Comparison of ENCODE assay signal across 7 cellular contexts in the genomic region with DNA sequence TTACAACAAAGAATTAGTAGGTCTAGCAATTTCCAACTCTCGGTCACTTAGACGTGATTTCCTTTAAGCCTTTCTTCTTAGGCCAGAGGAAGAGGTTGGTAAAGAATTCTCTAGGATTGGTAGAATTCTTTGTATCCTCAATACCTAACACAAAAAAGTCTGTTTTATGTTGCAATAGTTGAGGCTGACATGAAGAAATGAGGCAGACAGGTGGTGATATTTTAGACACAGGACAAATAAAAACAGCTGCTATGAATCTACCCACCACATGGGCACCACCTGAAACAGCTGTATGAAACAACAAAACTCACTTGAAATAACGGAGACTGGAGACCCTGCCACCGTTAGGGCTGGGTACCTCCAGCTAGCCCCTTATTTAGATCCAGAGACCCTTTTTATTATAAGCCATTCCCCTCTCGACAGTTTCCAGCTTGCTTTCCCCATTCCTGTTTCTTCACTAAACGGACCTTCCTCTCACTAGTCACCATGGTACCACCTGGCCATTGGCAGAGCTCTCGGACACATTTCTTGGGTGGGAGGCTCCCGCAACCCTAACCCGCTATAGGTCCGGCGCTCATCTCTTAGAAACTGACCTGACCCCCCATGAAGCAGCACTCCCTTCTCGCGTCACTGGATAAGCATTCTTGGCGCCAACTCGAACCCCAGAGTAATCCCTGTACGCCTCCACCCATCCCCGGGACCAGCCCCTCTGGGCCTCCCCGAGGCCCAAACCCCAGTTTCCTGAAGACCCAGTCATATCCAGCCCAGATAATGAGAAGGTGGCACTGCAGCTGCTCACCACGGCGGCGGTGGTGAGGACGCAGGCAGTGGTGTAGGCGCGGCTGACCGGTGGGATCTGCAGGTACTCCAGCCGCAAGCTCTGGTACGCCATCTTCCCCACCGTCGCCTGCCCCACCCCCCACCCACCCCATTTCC. TPM values are rescaled to one million over a fixed set of nuclear protein-coding genes. Genes with fewer than 3 reads are reported as not detected.
DNase-seq lines count a peak whose midpoint lies in the region; ATAC-seq and TF ChIP-seq lines count a peak whose summit lies in the region.

DERL2 (minus strand) TSS at position 909 of the 936 bp plus-strand sequence; CDS start at position 892, 17 bp downstream.

- H3K9me2 ChIP-seq in GM23338 (ENCODE audit: insufficient read depth) (no peaks in the 10 kb centered on the region), MM.1S (replicated peaks; ENCODE audit: insufficient read depth, low read length) (no peaks in the 10 kb centered on the region)

- H3K36me3 Mint-ChIP-seq in GM23338 (ENCODE audit: low read depth) (peaks cover 63% of the 10 kb centered on the region), brain (peaks cover 64% of the 10 kb centered on the region)

- H3K79me2 ChIP-seq in GM23338 (replicated peaks; ENCODE audit: insufficient read depth) (peaks cover 85% of the 10 kb centered on the region), MM.1S (ENCODE audit: low read length) (peaks cover 81% of the 10 kb centered on the region), smooth muscle cell (ENCODE audit: low read depth) (peaks cover 70% of the 10 kb centered on the region)

- H3F3A ChIP-seq in GM23338 (replicated peaks; ENCODE audit: low read depth) = peaks cover 7% of the 10 kb centered on the region; the same call in 1 of the 2 replicates
- H3F3A ChIP-seq in MM.1S (ENCODE audit: insufficient read depth, low read length) = peaks cover 8% of the 10 kb centered on the region; the same call in 1 of the 2 replicates
- H3F3A ChIP-seq in smooth muscle cell (ENCODE audit: low read depth) = peaks cover 12% of the 10 kb centered on the region

- peaks cover 7% of the 10 kb centered on the region; the same call in 2 of the 3 replicates for H3K4me1 Mint-ChIP-seq in GM23338
- peaks cover 68% of the 10 kb centered on the region for H3K4me1 Mint-ChIP-seq in brain

- H3K27ac ChIP-seq in GM23338 (ENCODE audit: low read depth) = peak within 1 kb of the TSS; percentile 99
- peak within 1 kb of the TSS; percentile 99 for H3K27ac ChIP-seq in MM.1S (ENCODE audit: low read length)
- H3K27ac ChIP-seq in smooth muscle cell (ENCODE audit: low read depth) = peak within 1 kb of the TSS; percentile 98

- H3K27ac Mint-ChIP-seq in GM23338 = peak within 1 kb of the TSS; percentile 100
- H3K27ac Mint-ChIP-seq in brain = peak within 1 kb of the TSS; percentile 95 to 99 (median 98)

- H2AFZ ChIP-seq in GM23338 (peak within 1 kb of the TSS; percentile 56; the same call in 1 of the 2 replicates), MM.1S (ENCODE audit: low read length) (peak within 1 kb of the TSS; percentile 90), smooth muscle cell (ENCODE audit: low read depth) (peak within 1 kb of the TSS; percentile 84)

- H3K36me3 ChIP-seq in GM23338 (ENCODE audit: insufficient read depth) = peaks cover 28% of the 10 kb centered on the region
- peaks cover 31% of the 10 kb centered on the region for H3K36me3 ChIP-seq in MM.1S (replicated peaks; ENCODE audit: insufficient read depth, low read length)
- H3K36me3 ChIP-seq in smooth muscle cell (ENCODE audit: low read depth) = peaks cover 3% of the 10 kb centered on the region

- DNase-seq in GM23338 (ENCODE audit: low spot score) (peak; percentile 81), MM.1S (peak; percentile 11), iPS-NIHi11 (ENCODE audit: low spot score) (peak; percentile 62), smooth muscle cell (lab: John Stamatoyannopoulos, UW; ENCODE audit: unreplicated experiment) (no peak), GDM1 (lab: John Stamatoyannopoulos, UW) (no peak)

- H3K27me3 ChIP-seq in GM23338 (ENCODE audit: insufficient read depth) = no peaks in the 10 kb centered on the region
- H3K27me3 ChIP-seq in MM.1S (replicated peaks; ENCODE audit: insufficient read depth, low read length) = no peaks in the 10 kb centered on the region
- no peaks in the 10 kb centered on the region for H3K27me3 ChIP-seq in smooth muscle cell (ENCODE audit: low read depth)

- ATAC-seq in GM18502 (IDR thresholded peaks at IDR 0.05; ENCODE audit: poor library complexity, unreplicated experiment) = peak; percentile 22
- ATAC-seq in GM23338 = peak; percentile 40

- H3K9me3 Mint-ChIP-seq in GM23338 (no peaks in the 10 kb centered on the region), brain (no peaks in the 10 kb centered on the region)

- H3K4me2 ChIP-seq in GM23338 (peak within 1 kb of the TSS; percentile 100), MM.1S (ENCODE audit: low read depth, low read length) (peak within 1 kb of the TSS; percentile 86), smooth muscle cell (peak within 1 kb of the TSS; percentile 92)

- TF ChIP-seq CTCF in GM23338 (conservative IDR thresholded peaks at IDR 0.05; ENCODE audit: low read depth in 2 of 2) (no peak), MM.1S (IDR thresholded peaks at IDR 0.05; ENCODE audit: low read length) (no peak), brain (conservative IDR thresholded peaks at IDR 0.05) (no peak), smooth muscle cell (IDR thresholded peaks at IDR 0.05; ENCODE audit: borderline replicate concordance, insufficient read depth, poor library complexity, severe bottlenecking) (no peak)

- peaks cover 18% of the 10 kb centered on the region for H3K27me3 Mint-ChIP-seq in GM23338 (ENCODE audit: insufficient read depth, low read depth, poor library complexity)
- peaks cover 10% of the 10 kb centered on the region for H3K27me3 Mint-ChIP-seq in brain

- peaks cover 20% of the 10 kb centered on the region for H3K4me1 ChIP-seq in GM23338 (ENCODE audit: insufficient read depth)
- peaks cover 13% of the 10 kb centered on the region; the same call in 1 of the 2 replicates for H3K4me1 ChIP-seq in MM.1S (ENCODE audit: low read length)
- H3K4me1 ChIP-seq in smooth muscle cell (ENCODE audit: low read depth) = peaks cover 18% of the 10 kb centered on the region

- H3K9ac ChIP-seq in MM.1S (ENCODE audit: low read length) = peak within 1 kb of the TSS; percentile 99
- H3K9ac ChIP-seq in smooth muscle cell (ENCODE audit: low read depth) = peak within 1 kb of the TSS; percentile 95

- H4K20me1 ChIP-seq in GM23338 (replicated peaks; ENCODE audit: insufficient read depth) = peaks cover 15% of the 10 kb centered on the region
- no peaks in the 10 kb centered on the region for H4K20me1 ChIP-seq in MM.1S (ENCODE audit: insufficient read depth, low read length)
- H4K20me1 ChIP-seq in smooth muscle cell (ENCODE audit: low read depth) = no peaks in the 10 kb centered on the region

- H3K4me3 Mint-ChIP-seq in GM23338 (peak within 1 kb of the TSS; percentile 97), brain (peak within 1 kb of the TSS; percentile 94 to 100 (median 98))

- H3K9me3 ChIP-seq in MM.1S (replicated peaks; ENCODE audit: insufficient read depth, low read length) (no peaks in the 10 kb centered on the region), smooth muscle cell (replicated peaks; ENCODE audit: low read depth) (no peaks in the 10 kb centered on the region)

- H3K4me3 ChIP-seq in GM23338 (peak within 1 kb of the TSS; percentile 99), MM.1S (ENCODE audit: low read length) (peak within 1 kb of the TSS; percentile 88), smooth muscle cell (peak within 1 kb of the TSS; percentile 98)

- WGBS in smooth muscle cell (ENCODE audit: low lambda C conversion rate) = 7% methylated on average over 24 of the region's 29 CpGs

TF ChIP-seq in GM23338, 12 proteins besides CTCF, POLR2A, EP300 and RAD21:
- TF ChIP-seq JUNB (IDR thresholded peaks at IDR 0.05; ENCODE audit: unreplicated experiment) (no peak), POLR2AphosphoS5 (IDR thresholded peaks at IDR 0.05; ENCODE audit: low read depth) (no peak), EZH2phosphoT487 (IDR thresholded peaks at IDR 0.05; ENCODE audit: unreplicated experiment) (no peak), NANOG (IDR thresholded peaks at IDR 0.05; ENCODE audit: borderline replicate concordance) (no peak), STAT1 (IDR thresholded peaks at IDR 0.05; ENCODE audit: unreplicated experiment) (no peak), ZNF114 (CRISPR knock-in tag; IDR thresholded peaks at IDR 0.05) (no peak), CREB1 (CRISPR knock-in tag; IDR thresholded peaks at IDR 0.05; ENCODE audit: low read depth) (peak; percentile 47; the same call in 1 of the 2 replicates)

RNA-seq across cellular contexts. Expression of gene DERL2, which starts in this region (rescaled TPM):
- total RNA-seq in GM23338 (2014; rRNA removed; shearing (Covaris generic)) = 52.2 and 65.0 TPM in 2 replicates
- polyA plus RNA-seq in GM23338 (2016; fragmentation: Nextera tagmentation; extraction: Ambion mirVana) (91.0 and 113 TPM in 2 replicates), brain (ENCODE audit: insufficient read depth, low read depth, low replicate concordance) (32.7 TPM), smooth muscle cell (152 and 162 TPM in 2 replicates)
- total RNA-seq in smooth muscle cell = 65.3 and 81.3 TPM in 2 replicates

Comparison
In these comparisons a context has a peak if more than half of its experiments do, and no peak if none do; other contexts are left out.
1. DNase-seq: peak in GM23338 (single experiment), MM.1S (single experiment) and iPS-NIHi11 (single experiment); none in smooth muscle cell (single experiment) and GDM1 (single experiment).
2. Peak in every context shown above with its lines, with median percentiles within 50 percentile points of each other: H2AFZ ChIP-seq, H3K27ac ChIP-seq, H3K4me2 ChIP-seq and H3K4me3 ChIP-seq.